8 cellular contexts compared by ENCODE assay signal in the genomic region with DNA sequence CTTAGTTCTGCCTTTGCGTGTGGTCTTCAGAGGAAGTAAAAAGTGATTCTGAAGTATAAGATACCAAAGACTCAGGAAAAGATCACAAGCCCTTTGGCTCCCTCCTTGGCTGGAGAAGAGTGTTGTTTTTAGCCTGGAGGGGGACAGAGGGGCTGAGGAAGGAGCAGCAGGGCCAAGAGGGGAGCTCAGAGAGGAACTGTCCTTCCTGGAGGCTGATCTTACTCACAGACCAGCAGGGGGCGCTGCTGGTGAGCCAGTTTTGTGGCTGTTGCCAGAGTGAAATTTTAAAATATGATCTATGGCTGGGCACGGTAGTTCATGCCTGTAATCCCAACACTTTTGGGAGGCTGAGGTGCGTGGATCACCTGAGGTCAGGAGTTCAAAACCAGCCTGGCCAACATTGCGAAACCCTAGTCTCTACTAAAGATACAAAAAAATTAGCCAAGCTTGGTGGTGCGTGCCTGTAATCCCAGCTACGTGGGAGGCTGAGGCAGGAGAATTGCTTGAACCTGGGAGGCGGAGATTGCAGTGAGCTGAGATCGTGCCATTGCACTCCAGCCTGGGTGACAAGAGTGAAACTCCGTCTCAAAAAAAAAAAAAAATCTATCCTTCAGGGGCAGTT.
DNase-seq lines count a peak whose midpoint lies in the region; ATAC-seq and TF ChIP-seq lines count a peak whose summit lies in the region.
"Not testable (repeated sequence)": the region's sequence is repeated elsewhere in the genome, so short reads cannot be mapped to it uniquely, and the experiment has no call there.

No MANE protein-coding gene starts in this region.

- CTCF ChIA-PET in A673 (lab: Charles Lee), result interaction anchor here (0.6 to 2.3 kb wide), 7 partner anchors 9 to 330 kb away, joined by 3 to 12 read pairs (median 3); no protein-coding TSS in a partner anchor

- peak; percentile 85 for TF ChIP-seq CTCF in A673 (conservative IDR thresholded peaks at IDR 0.05; ENCODE audit: low read depth, low read length)
- peak; percentile 80 for TF ChIP-seq CTCF in GM12873 (IDR thresholded peaks at IDR 0.05; ENCODE audit: insufficient read depth, low read depth, low read length, missing control alignments)

- ATAC-seq in SK-N-SH treated with all-trans-retinoic acid at 6 μM for 48 hours, result peak; percentile 79
- peak; percentile 48 for ATAC-seq in left colon

- BruUV-seq in A673 (replicated peaks; lab: Mats Ljungman, UMichigan), result not testable (repeated sequence)

- DNase-seq in A673 (ENCODE audit: low spot score) (peak; percentile 72), M059J (ENCODE audit: low read depth) (peak; percentile 42), activated T-cell treated with anti-CD3 and anti-CD28 coated beads for 48 hours (ENCODE audit: low read depth) (peak; percentile 58), dermis blood vessel endothelial cell (peak; percentile 74), left colon (peak in 1 of 2 donors; percentile 60)
- peak; percentile 58 for DNase-seq in stimulated activated CD4-positive, alpha-beta T cell treated with anti-CD3 and anti-CD28 coated beads, Interleukin-1b, Interleukin-23, amount 100 ng/mL, for 48 hours

- not testable (repeated sequence) for H3K27ac ChIP-seq in A673 (ENCODE audit: low read depth, low read length, poor library complexity, severe bottlenecking)

- H3K36me3 ChIP-seq in A673 (ENCODE audit: insufficient read depth, low read length, poor library complexity, severe bottlenecking), result not testable (repeated sequence)

- peaks cover 18% of the 10 kb centered on the region for H3K4me1 ChIP-seq in A673 (ENCODE audit: insufficient read depth, low read length, poor library complexity, severe bottlenecking)

- intact Hi-C loops in A673 (cut with micrococcal nuclease; ENCODE audit: unreplicated experiment); left colon (cut with DNase I, micrococcal nuclease): not testable (repeated sequence)

- not testable (repeated sequence) for H3K9me3 ChIP-seq in A673 (ENCODE audit: low read depth, low read length, poor library complexity, severe bottlenecking)

- POLR2A ChIA-PET in A673 (lab: Charles Lee; ENCODE audit: low non-redundant PET), result not testable (repeated sequence)

- H3K4me3 ChIP-seq in A673 (ENCODE audit: low read depth, low read length, poor library complexity, severe bottlenecking), result not testable (repeated sequence)

- not testable (repeated sequence) for H3K27me3 ChIP-seq in A673 (replicated peaks; ENCODE audit: insufficient read depth, low read depth, low read length, poor library complexity)
